11 cellular contexts compared by ENCODE assay signal in genomic region chr18:43934322-43935050, GRCh38.
"Had no signal": no experiment of that assay in that cellular context is flagged by ENCODE, and none has a peak within 500 bp of the region (broad histone marks: within the 10 kb centered on the region; RNA-seq: fewer than 3 reads in every experiment).

No MANE protein-coding gene starts in this region.

- H3K4me1 ChIP-seq: tibial artery had no signal

- H3K9me3 ChIP-seq: body of pancreas, ovary, tibial artery had no signal

- H3K27ac ChIP-seq: epithelial cell of prostate, ovary, tibial artery had no signal

- H3K4me3 ChIP-seq: body of pancreas, lung, ovary, tibial artery had no signal

- H3K27me3 ChIP-seq: body of pancreas, ovary, tibial artery had no signal

- DNase-seq: activated CD4-positive, alpha-beta T cell treated with anti-CD3 and anti-CD28 coated beads, Interleukin-2, amount 50 U/mL, for 1 hour; activated naive CD4-positive, alpha-beta T cell treated with anti-CD3 and anti-CD28 coated beads, Interleukin-2, amount 50 U/mL, for 16 hours; body of pancreas; effector memory CD8-positive, alpha-beta T cell; left colon; ovary; T-helper 17 cell; tibial artery had no signal

- H3K36me3 ChIP-seq: ovary, tibial artery had no signal

- ATAC-seq: body of pancreas; effector memory CD8-positive, alpha-beta T cell; left colon; natural killer cell treated with Interleukin-12 subunit alpha and Interleukin-12 subunit beta and Interleukin-15 and Interleukin-18, amount 100 ng/mL, for 72 hours; T-helper 17 cell had no signal
